Comparison of ENCODE assay signal across 11 cellular contexts in the genomic region with DNA sequence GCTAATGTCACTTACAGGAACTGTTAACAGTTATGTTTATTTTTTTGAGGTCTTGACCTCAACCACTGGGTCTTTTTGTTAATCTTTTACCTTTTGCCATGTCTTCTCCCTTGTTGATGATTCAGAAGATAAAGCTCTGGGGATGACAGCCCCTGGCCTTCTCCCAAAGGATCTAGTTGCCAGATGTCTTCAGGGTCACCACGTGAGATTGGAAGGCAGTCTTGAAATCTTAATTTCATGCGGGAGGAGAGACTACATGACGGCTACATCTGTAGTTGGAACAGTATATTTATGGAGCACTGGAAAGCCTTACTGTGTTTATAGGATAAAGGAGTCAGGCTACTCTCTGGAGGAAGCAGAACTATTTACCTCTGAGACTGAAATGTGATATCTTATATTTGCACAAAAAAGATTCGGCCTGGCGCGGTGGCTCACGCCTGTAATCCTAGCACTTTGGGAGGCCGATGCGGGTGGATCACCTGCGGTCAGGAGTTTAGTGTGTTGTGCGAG. TPM values are rescaled to one million over a fixed set of nuclear protein-coding genes. Genes with fewer than 3 reads are reported as not detected.
A peak's percentile ranks its signal among the peaks of the same experiment; 100 is the strongest.
DNase-seq lines count a peak whose midpoint lies in the region; ATAC-seq and TF ChIP-seq lines count a peak whose summit lies in the region.
"Had no signal": no experiment of that assay in that cellular context is flagged by ENCODE, and none has a peak within 500 bp of the region (broad histone marks: within the 10 kb centered on the region; RNA-seq: fewer than 3 reads in every experiment).

No MANE protein-coding gene starts in this region.

- no peaks in the 10 kb centered on the region for H3K9me3 Mint-ChIP-seq in T-helper 1 cell treated with Interleukin-12 subunit alpha and Interleukin-12 subunit beta and Interleukin-4 antibody, amounts not matched to agents 30 μg/mL and 1 μg/mL, for 36 hours
- H3K9me3 Mint-ChIP-seq in dendritic cell treated with granulocyte-macrophage colony-stimulating factor and Interleukin-4, amounts not matched to agents 40 ng/mL and 50 ng/mL, for 4 days: no peaks in the 10 kb centered on the region
- no peaks in the 10 kb centered on the region for H3K9me3 Mint-ChIP-seq in neural crest cell

- no peak overlapping the region for H3K9ac ChIP-seq in HUES48 (ENCODE audit: low read depth, low read length)
- H3K9ac ChIP-seq: KMS-11 had no signal

- H3K27me3 Mint-ChIP-seq in T-helper 1 cell treated with Interleukin-12 subunit alpha and Interleukin-12 subunit beta and Interleukin-4 antibody, amounts not matched to agents 30 μg/mL and 1 μg/mL, for 36 hours (ENCODE audit: low read depth): no peaks in the 10 kb centered on the region
- H3K27me3 Mint-ChIP-seq in dendritic cell treated with granulocyte-macrophage colony-stimulating factor and Interleukin-4, amounts not matched to agents 40 ng/mL and 50 ng/mL, for 4 days: no peaks in the 10 kb centered on the region
- no peaks in the 10 kb centered on the region for H3K27me3 Mint-ChIP-seq in neural crest cell (ENCODE audit: low read depth)

- H3K36me3 Mint-ChIP-seq in T-helper 1 cell treated with Interleukin-12 subunit alpha and Interleukin-12 subunit beta and Interleukin-4 antibody, amounts not matched to agents 30 μg/mL and 1 μg/mL, for 36 hours (ENCODE audit: low read depth): peaks cover 49% of the 10 kb centered on the region
- H3K36me3 Mint-ChIP-seq in dendritic cell treated with granulocyte-macrophage colony-stimulating factor and Interleukin-4, amounts not matched to agents 40 ng/mL and 50 ng/mL, for 4 days (ENCODE audit: low read depth): peaks cover 59% of the 10 kb centered on the region
- H3K36me3 Mint-ChIP-seq in neural crest cell (ENCODE audit: low read depth): peaks cover 13% of the 10 kb centered on the region

- no peak for ATAC-seq in HG03565 (IDR thresholded peaks at IDR 0.05; ENCODE audit: unreplicated experiment)

- intact Hi-C loops in dendritic cell treated with granulocyte-macrophage colony-stimulating factor and Interleukin-4, amounts not matched to agents 40 ng/mL and 50 ng/mL, for 4 days (cut with micrococcal nuclease): no loop called here
- intact Hi-C loops in posterior cingulate gyrus (cut with DNase I): no loop called here

- no peak for DNase-seq in T-helper 1 cell
- no peak for DNase-seq in neural crest cell (ENCODE audit: low read depth, low spot score)
- DNase-seq in posterior cingulate gyrus: no peak
- no peak for DNase-seq in stimulated activated naive CD4-positive, alpha-beta T cell treated with Interleukin-2 at 50 U/mL for 16 hours (lab: John Stamatoyannopoulos, UW)
- DNase-seq: activated effector memory CD4-positive, alpha-beta T cell treated with Interleukin-2 at 50 U/mL for 16 hours; stimulated activated CD4-positive, alpha-beta T cell treated with anti-CD3 and anti-CD28 coated beads, Interleukin-4, amount 100 ng/mL, for 4 hours had no signal

- peaks cover 57% of the 10 kb centered on the region for H3K4me1 Mint-ChIP-seq in T-helper 1 cell treated with Interleukin-12 subunit alpha and Interleukin-12 subunit beta and Interleukin-4 antibody, amounts not matched to agents 30 μg/mL and 1 μg/mL, for 36 hours (ENCODE audit: low read depth)
- H3K4me1 Mint-ChIP-seq in dendritic cell treated with granulocyte-macrophage colony-stimulating factor and Interleukin-4, amounts not matched to agents 40 ng/mL and 50 ng/mL, for 4 days (ENCODE audit: low read depth): peaks cover 74% of the 10 kb centered on the region
- H3K4me1 Mint-ChIP-seq in neural crest cell: peaks cover 69% of the 10 kb centered on the region

- TF ChIP-seq CTCF in neural crest cell (conservative IDR thresholded peaks at IDR 0.05): no peak

- peaks cover 41% of the 10 kb centered on the region for H3K36me3 ChIP-seq in HUES48 (ENCODE audit: control insufficient read depth, insufficient read depth, low read length)

- H3K4me3 Mint-ChIP-seq in T-helper 1 cell treated with Interleukin-12 subunit alpha and Interleukin-12 subunit beta and Interleukin-4 antibody, amounts not matched to agents 30 μg/mL and 1 μg/mL, for 36 hours: peak overlapping the region; percentile 33
- H3K4me3 Mint-ChIP-seq in dendritic cell treated with granulocyte-macrophage colony-stimulating factor and Interleukin-4, amounts not matched to agents 40 ng/mL and 50 ng/mL, for 4 days: no peak overlapping the region
- peak overlapping the region; percentile 4 for H3K4me3 Mint-ChIP-seq in neural crest cell

- peak overlapping the region; percentile 84 for H3K27ac ChIP-seq in HUES48 (ENCODE audit: low read depth, low read length)
- H3K27ac ChIP-seq: KMS-11 had no signal

- no peak overlapping the region; the same call in 1 of the 2 replicates for H3K4me3 ChIP-seq in HUES48 (ENCODE audit: low read depth, low read length)

- H3K4me1 ChIP-seq in HUES48 (ENCODE audit: control insufficient read depth, insufficient read depth, low read length): peaks cover 48% of the 10 kb centered on the region

- H3K27me3 ChIP-seq in HUES48 (ENCODE audit: control insufficient read depth, insufficient read depth, low read length): no peaks in the 10 kb centered on the region

- peak overlapping the region; percentile 70 for H3K27ac Mint-ChIP-seq in T-helper 1 cell treated with Interleukin-12 subunit alpha and Interleukin-12 subunit beta and Interleukin-4 antibody, amounts not matched to agents 30 μg/mL and 1 μg/mL, for 36 hours
- H3K27ac Mint-ChIP-seq in dendritic cell treated with granulocyte-macrophage colony-stimulating factor and Interleukin-4, amounts not matched to agents 40 ng/mL and 50 ng/mL, for 4 days: peak overlapping the region; percentile 33
- peak overlapping the region; percentile 23 for H3K27ac Mint-ChIP-seq in neural crest cell (ENCODE audit: unreplicated experiment)

- H3K9me3 ChIP-seq in HUES48 (ENCODE audit: control insufficient read depth, insufficient read depth, low read length): no peaks in the 10 kb centered on the region

RNA-seq across cellular contexts. Expression of a gene that starts 5.6 kb away (rescaled TPM):
- total RNA-seq in neural crest cell: 165 and 167 TPM in 2 replicates

RNA-seq across cellular contexts. Expression of a gene that starts 17.7 kb away (rescaled TPM):
- 79.7 and 80.0 TPM in 2 replicates for total RNA-seq in neural crest cell

RNA-seq across cellular contexts. Expression of a gene that starts 33.0 kb away (rescaled TPM):
- 5.6 and 5.9 TPM in 2 replicates for total RNA-seq in neural crest cell

RNA-seq across cellular contexts. Expression of a gene that starts 52.2 kb away (rescaled TPM):
- total RNA-seq in neural crest cell: 1.1 and 1.2 TPM in 2 replicates
